1 cellular context compared by ENCODE assay signal in genomic region chr2:61356261-61356957, GRCh38.
TF ChIP-seq lines count a peak whose summit lies in the region.

No MANE protein-coding gene starts in this region.

TF ChIP-seq in HepG2, 621 proteins besides CTCF, POLR2A, EP300 and RAD21 (continued from another document):
- TF ChIP-seq NFIB (CRISPR knock-in tag; IDR thresholded peaks at IDR 0.05; ENCODE audit: borderline replicate concordance) (no peak), SNAPC5 (CRISPR knock-in tag; IDR thresholded peaks at IDR 0.05; ENCODE audit: borderline replicate concordance) (no peak), ZNF678 (CRISPR knock-in tag; IDR thresholded peaks at IDR 0.05) (no peak), CEBPG (CRISPR knock-in tag; IDR thresholded peaks at IDR 0.05) (peak; percentile 62; the same call in 1 of the 2 replicates), ZFY (CRISPR knock-in tag; IDR thresholded peaks at IDR 0.05) (no peak), ZNF326 (CRISPR knock-in tag; IDR thresholded peaks at IDR 0.05; ENCODE audit: borderline replicate concordance) (no peak), NFYB (CRISPR knock-in tag; IDR thresholded peaks at IDR 0.05) (no peak), FOXO4 (CRISPR knock-in tag; conservative IDR thresholded peaks at IDR 0.05) (no peak), ZC3H4 (CRISPR knock-in tag; IDR thresholded peaks at IDR 0.05; ENCODE audit: borderline replicate concordance) (no peak), ZNF747 (CRISPR knock-in tag; IDR thresholded peaks at IDR 0.05; ENCODE audit: borderline replicate concordance) (no peak)
TF ChIP-seq in HepG2: peak in this region for 34.
